In genomic region chr17:29219378-29220047, GRCh38 we compare ENCODE assay signal across 1 cellular context.
A peak's percentile ranks its signal among the peaks of the same experiment; 100 is the strongest.
TF ChIP-seq lines count a peak whose summit lies in the region.

No MANE protein-coding gene starts in this region.

TF ChIP-seq in HEK293, 187 proteins besides CTCF, POLR2A, EP300 and RAD21 (continued from another document):
- no peak for TF ChIP-seq BCL6B (tag by site-specific recombination; IDR thresholded peaks at IDR 0.05)
- no peak for TF ChIP-seq ZNF791 (tag by site-specific recombination; IDR thresholded peaks at IDR 0.05)
- TF ChIP-seq ZEB2 (tag by site-specific recombination; IDR thresholded peaks at IDR 0.05), result peak; percentile 60; the same call in 1 of the 2 replicates
